13 cellular contexts compared by ENCODE assay signal in genomic region chr15:52438047-52438446, GRCh38.
DNase-seq lines count a peak whose midpoint lies in the region; ATAC-seq and TF ChIP-seq lines count a peak whose summit lies in the region.
"Had no signal": no experiment of that assay in that cellular context is flagged by ENCODE, and none has a peak within 500 bp of the region (broad histone marks: within the 10 kb centered on the region; RNA-seq: fewer than 3 reads in every experiment).

No MANE protein-coding gene starts in this region.

- DNase-seq in G401 (ENCODE audit: low spot score) (peak; percentile 29), NCI-H226 (peak; percentile 62), cardiac fibroblast (ENCODE audit: low read depth in 2 of 2) (peak; percentile 61), lung microvascular endothelial cell (ENCODE audit: low read depth in 2 of 2) (peak; percentile 18 to 43), AG08395 (ENCODE audit: low spot score) (no peak)
- DNase-seq in stimulated activated CD4-positive, alpha-beta T cell treated with anti-CD3 and anti-CD28 coated beads, Interleukin-2, amount 100 ng/mL, for 48 hours: no peak
- DNase-seq: mesendoderm; NCI-H510A; stimulated activated CD4-positive, alpha-beta T cell treated with anti-CD3 and anti-CD28 coated beads, Interleukin-4, amount 100 ng/mL, for 1 hour had no signal

- no peak for TF ChIP-seq CTCF in cardiac fibroblast (IDR thresholded peaks at IDR 0.05; ENCODE audit: low read depth, low read length)

- in situ Hi-C loops in G401 (cut with HindIII; ENCODE audit: low sequenced_read_pairs): no loop called here

- ATAC-seq in HG02642 (IDR thresholded peaks at IDR 0.05; ENCODE audit: poor library complexity, unreplicated experiment): no peak
- no peak for ATAC-seq in HG03159 (IDR thresholded peaks at IDR 0.05; ENCODE audit: unreplicated experiment)
- ATAC-seq: activated CD4-positive, CD25-positive, alpha-beta regulatory T cell treated with anti-CD3 and anti-CD28 coated beads, Interleukin-2, amount 50 U/mL, for 24 hours had no signal

- H3K4me3 ChIP-seq in cardiac fibroblast (replicated peaks in 1 of 2; ENCODE audit: low read depth in 2 of 2, low read length in 2 of 2): no peak overlapping the region
- H3K4me3 ChIP-seq: SJSA1 had no signal

Comparison
In these comparisons a context has a peak if more than half of its experiments do, and no peak if none do; other contexts are left out.
1. DNase-seq: peak in G401 (single experiment), NCI-H226 (single experiment), cardiac fibroblast (2 of 2) and lung microvascular endothelial cell (2 of 2); none in AG08395 (single experiment) and stimulated activated CD4-positive, alpha-beta T cell treated with anti-CD3 and anti-CD28 coated beads, Interleukin-2, amount 100 ng/mL, for 48 hours (0 of 2).